15 cellular contexts compared by ENCODE assay signal in the genomic region with DNA sequence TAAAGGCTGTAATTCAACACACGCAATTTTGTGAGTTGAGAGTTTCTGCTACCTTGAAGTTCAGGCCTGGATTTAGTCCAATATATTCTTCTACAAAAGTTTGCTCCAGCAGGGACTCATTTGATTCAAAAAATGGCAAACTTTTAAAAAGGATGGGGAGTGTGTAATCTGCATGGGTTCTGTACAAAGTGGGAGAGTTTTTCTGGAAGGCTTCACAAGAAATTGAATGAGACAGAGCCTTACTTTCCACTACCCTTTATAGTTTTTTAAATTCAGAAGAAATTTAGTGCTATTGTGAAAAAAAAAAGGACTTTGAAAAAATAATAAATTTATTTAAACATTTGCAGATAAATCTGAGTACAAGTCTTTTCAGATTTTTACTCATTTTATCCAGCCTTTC.
A peak's percentile ranks its signal among the peaks of the same experiment; 100 is the strongest.
DNase-seq lines count a peak whose midpoint lies in the region; ATAC-seq and TF ChIP-seq lines count a peak whose summit lies in the region.
"Had no signal": no experiment of that assay in that cellular context is flagged by ENCODE, and none has a peak within 500 bp of the region (broad histone marks: within the 10 kb centered on the region; RNA-seq: fewer than 3 reads in every experiment).

No MANE protein-coding gene starts in this region.

- no peaks in the 10 kb centered on the region for H3K27me3 Mint-ChIP-seq in HFFc6 (ENCODE audit: insufficient read depth)
- H3K27me3 Mint-ChIP-seq: CD8-positive, alpha-beta memory T cell had no signal

- H3K27me3 ChIP-seq in skeletal muscle satellite cell (ENCODE audit: control insufficient read depth, insufficient read depth, low read length) = no peaks in the 10 kb centered on the region

- DNase-seq in HFFc6 = no peak
- no peak for DNase-seq in epithelial cell of prostate (ENCODE audit: low read depth, low spot score)
- DNase-seq in GDM1 (lab: John Stamatoyannopoulos, UW) = no peak
- DNase-seq in cerebellar cortex (ENCODE audit: low spot score) = no peak
- DNase-seq: Caco-2; CD8-positive, alpha-beta memory T cell; DND-41; GF-D8; H9 had no signal

- ATAC-seq in SK-N-SH treated with all-trans-retinoic acid at 6 μM for 48 hours (peak; percentile 81), GM19463 (IDR thresholded peaks at IDR 0.05; ENCODE audit: unreplicated experiment) (no peak)
- ATAC-seq: A549, GM23338, HepG2 had no signal

- H3K9me3 Mint-ChIP-seq in HFFc6 = no peaks in the 10 kb centered on the region
- H3K9me3 Mint-ChIP-seq: GM23338, H9 had no signal

- H3K4me3 ChIP-seq in skeletal muscle satellite cell (ENCODE audit: low read length) = no peak overlapping the region
- H3K4me3 ChIP-seq: A549, GM23338 had no signal

- H3K4me1 ChIP-seq in skeletal muscle satellite cell (ENCODE audit: control insufficient read depth, insufficient read depth, low read length) = peaks cover 17% of the 10 kb centered on the region
- H3K4me1 ChIP-seq: A549, Caco-2 had no signal

- peaks cover 36% of the 10 kb centered on the region for H3K4me1 Mint-ChIP-seq in HFFc6 (ENCODE audit: low read depth)
- H3K4me1 Mint-ChIP-seq: CD8-positive, alpha-beta memory T cell had no signal

- peak overlapping the region; percentile 49 for H3K27ac ChIP-seq in epithelial cell of prostate
- H3K27ac ChIP-seq: A549 had no signal

- H3K36me3 ChIP-seq in skeletal muscle satellite cell (ENCODE audit: insufficient read depth, low read length) = no peaks in the 10 kb centered on the region

- H3K9ac ChIP-seq in skeletal muscle satellite cell (ENCODE audit: low read depth, low read length) = no peak overlapping the region

- peak overlapping the region; percentile 26 for H3K4me2 ChIP-seq in skeletal muscle satellite cell (ENCODE audit: low read length)
- H3K4me2 ChIP-seq: A549, GM23338 had no signal

- no peak for TF ChIP-seq CTCF in HFFc6 (IDR thresholded peaks at IDR 0.05)

- H3K9me3 ChIP-seq in skeletal muscle satellite cell (replicated peaks; ENCODE audit: low read length) = no peaks in the 10 kb centered on the region
- H3K9me3 ChIP-seq: A549 had no signal

- H3K36me3 Mint-ChIP-seq in HFFc6 (ENCODE audit: low read depth) = peaks cover 11% of the 10 kb centered on the region

- H3K4me3 Mint-ChIP-seq in HFFc6 = peak overlapping the region; percentile 53
- H3K4me3 Mint-ChIP-seq: CD8-positive, alpha-beta memory T cell; GM23338; H9 had no signal

- H3K27ac Mint-ChIP-seq in HFFc6 = peak overlapping the region; percentile 76
- H3K27ac Mint-ChIP-seq: CD8-positive, alpha-beta memory T cell; GM23338; H9 had no signal

TF ChIP-seq in SK-N-SH treated with all-trans-retinoic acid at 6 μM for 48 hours, 23 proteins besides CTCF, POLR2A, EP300 and RAD21:
- TF ChIP-seq ZFP3 (CRISPR knock-in tag; IDR thresholded peaks at IDR 0.05) (no peak), BACH2 (CRISPR knock-in tag; IDR thresholded peaks at IDR 0.05; ENCODE audit: borderline replicate concordance) (no peak), ZNF70 (CRISPR knock-in tag; IDR thresholded peaks at IDR 0.05) (no peak), CSDC2 (CRISPR knock-in tag; IDR thresholded peaks at IDR 0.05) (no peak), GLIS3 (CRISPR knock-in tag; IDR thresholded peaks at IDR 0.05) (no peak), RARB (CRISPR knock-in tag; IDR thresholded peaks at IDR 0.05) (no peak), ZFP30 (CRISPR knock-in tag; IDR thresholded peaks at IDR 0.05) (no peak), ZC3H10 (CRISPR knock-in tag; IDR thresholded peaks at IDR 0.05) (no peak), ARNTL (CRISPR knock-in tag; IDR thresholded peaks at IDR 0.05; ENCODE audit: borderline replicate concordance, low read depth) (no peak), ISL1 (CRISPR knock-in tag; IDR thresholded peaks at IDR 0.05) (no peak), ZNF565 (CRISPR knock-in tag; conservative IDR thresholded peaks at IDR 0.05; ENCODE audit: low read depth) (no peak), SNAI2 (CRISPR knock-in tag; IDR thresholded peaks at IDR 0.05) (no peak), ESRRG (CRISPR knock-in tag; IDR thresholded peaks at IDR 0.05) (no peak), TOX (CRISPR knock-in tag; IDR thresholded peaks at IDR 0.05; ENCODE audit: borderline replicate concordance) (no peak), PPARA (CRISPR knock-in tag; IDR thresholded peaks at IDR 0.05; ENCODE audit: borderline replicate concordance) (no peak)
- TF ChIP-seq, protein P1, sequence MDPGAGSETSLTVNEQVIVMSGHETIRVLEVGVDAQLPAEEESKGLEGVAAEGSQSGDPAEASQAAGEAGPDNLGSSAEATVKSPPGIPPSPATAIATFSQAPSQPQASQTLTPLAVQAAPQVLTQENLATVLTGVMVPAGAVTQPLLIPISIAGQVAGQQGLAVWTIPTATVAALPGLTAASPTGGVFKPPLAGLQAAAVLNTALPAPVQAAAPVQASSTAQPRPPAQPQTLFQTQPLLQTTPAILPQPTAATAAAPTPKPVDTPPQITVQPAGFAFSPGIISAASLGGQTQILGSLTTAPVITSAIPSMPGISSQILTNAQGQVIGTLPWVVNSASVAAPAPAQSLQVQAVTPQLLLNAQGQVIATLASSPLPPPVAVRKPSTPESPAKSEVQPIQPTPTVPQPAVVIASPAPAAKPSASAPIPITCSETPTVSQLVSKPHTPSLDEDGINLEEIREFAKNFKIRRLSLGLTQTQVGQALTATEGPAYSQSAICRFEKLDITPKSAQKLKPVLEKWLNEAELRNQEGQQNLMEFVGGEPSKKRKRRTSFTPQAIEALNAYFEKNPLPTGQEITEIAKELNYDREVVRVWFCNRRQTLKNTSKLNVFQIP (CRISPR knock-in tag; IDR thresholded peaks at IDR 0.05; ENCODE audit: borderline replicate concordance, low read depth) = no peak
- TF ChIP-seq, protein P2, sequence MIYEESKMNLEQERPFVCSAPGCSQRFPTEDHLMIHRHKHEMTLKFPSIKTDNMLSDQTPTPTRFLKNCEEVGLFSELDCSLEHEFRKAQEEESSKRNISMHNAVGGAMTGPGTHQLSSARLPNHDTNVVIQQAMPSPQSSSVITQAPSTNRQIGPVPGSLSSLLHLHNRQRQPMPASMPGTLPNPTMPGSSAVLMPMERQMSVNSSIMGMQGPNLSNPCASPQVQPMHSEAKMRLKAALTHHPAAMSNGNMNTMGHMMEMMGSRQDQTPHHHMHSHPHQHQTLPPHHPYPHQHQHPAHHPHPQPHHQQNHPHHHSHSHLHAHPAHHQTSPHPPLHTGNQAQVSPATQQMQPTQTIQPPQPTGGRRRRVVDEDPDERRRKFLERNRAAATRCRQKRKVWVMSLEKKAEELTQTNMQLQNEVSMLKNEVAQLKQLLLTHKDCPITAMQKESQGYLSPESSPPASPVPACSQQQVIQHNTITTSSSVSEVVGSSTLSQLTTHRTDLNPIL (CRISPR knock-in tag; IDR thresholded peaks at IDR 0.05; ENCODE audit: low read depth) = no peak
- TF ChIP-seq, protein P3, sequence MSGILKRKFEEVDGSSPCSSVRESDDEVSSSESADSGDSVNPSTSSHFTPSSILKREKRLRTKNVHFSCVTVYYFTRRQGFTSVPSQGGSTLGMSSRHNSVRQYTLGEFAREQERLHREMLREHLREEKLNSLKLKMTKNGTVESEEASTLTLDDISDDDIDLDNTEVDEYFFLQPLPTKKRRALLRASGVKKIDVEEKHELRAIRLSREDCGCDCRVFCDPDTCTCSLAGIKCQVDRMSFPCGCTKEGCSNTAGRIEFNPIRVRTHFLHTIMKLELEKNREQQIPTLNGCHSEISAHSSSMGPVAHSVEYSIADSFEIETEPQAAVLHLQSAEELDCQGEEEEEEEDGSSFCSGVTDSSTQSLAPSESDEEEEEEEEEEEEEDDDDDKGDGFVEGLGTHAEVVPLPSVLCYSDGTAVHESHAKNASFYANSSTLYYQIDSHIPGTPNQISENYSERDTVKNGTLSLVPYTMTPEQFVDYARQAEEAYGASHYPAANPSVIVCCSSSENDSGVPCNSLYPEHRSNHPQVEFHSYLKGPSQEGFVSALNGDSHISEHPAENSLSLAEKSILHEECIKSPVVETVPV (CRISPR knock-in tag; IDR thresholded peaks at IDR 0.05) = no peak
- TF ChIP-seq, protein P4, sequence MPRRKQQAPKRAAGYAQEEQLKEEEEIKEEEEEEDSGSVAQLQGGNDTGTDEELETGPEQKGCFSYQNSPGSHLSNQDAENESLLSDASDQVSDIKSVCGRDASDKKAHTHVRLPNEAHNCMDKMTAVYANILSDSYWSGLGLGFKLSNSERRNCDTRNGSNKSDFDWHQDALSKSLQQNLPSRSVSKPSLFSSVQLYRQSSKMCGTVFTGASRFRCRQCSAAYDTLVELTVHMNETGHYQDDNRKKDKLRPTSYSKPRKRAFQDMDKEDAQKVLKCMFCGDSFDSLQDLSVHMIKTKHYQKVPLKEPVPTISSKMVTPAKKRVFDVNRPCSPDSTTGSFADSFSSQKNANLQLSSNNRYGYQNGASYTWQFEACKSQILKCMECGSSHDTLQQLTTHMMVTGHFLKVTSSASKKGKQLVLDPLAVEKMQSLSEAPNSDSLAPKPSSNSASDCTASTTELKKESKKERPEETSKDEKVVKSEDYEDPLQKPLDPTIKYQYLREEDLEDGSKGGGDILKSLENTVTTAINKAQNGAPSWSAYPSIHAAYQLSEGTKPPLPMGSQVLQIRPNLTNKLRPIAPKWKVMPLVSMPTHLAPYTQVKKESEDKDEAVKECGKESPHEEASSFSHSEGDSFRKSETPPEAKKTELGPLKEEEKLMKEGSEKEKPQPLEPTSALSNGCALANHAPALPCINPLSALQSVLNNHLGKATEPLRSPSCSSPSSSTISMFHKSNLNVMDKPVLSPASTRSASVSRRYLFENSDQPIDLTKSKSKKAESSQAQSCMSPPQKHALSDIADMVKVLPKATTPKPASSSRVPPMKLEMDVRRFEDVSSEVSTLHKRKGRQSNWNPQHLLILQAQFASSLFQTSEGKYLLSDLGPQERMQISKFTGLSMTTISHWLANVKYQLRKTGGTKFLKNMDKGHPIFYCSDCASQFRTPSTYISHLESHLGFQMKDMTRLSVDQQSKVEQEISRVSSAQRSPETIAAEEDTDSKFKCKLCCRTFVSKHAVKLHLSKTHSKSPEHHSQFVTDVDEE (CRISPR knock-in tag; IDR thresholded peaks at IDR 0.05) = no peak
